Comparison of ENCODE assay signal across 13 cellular contexts in the genomic region with DNA sequence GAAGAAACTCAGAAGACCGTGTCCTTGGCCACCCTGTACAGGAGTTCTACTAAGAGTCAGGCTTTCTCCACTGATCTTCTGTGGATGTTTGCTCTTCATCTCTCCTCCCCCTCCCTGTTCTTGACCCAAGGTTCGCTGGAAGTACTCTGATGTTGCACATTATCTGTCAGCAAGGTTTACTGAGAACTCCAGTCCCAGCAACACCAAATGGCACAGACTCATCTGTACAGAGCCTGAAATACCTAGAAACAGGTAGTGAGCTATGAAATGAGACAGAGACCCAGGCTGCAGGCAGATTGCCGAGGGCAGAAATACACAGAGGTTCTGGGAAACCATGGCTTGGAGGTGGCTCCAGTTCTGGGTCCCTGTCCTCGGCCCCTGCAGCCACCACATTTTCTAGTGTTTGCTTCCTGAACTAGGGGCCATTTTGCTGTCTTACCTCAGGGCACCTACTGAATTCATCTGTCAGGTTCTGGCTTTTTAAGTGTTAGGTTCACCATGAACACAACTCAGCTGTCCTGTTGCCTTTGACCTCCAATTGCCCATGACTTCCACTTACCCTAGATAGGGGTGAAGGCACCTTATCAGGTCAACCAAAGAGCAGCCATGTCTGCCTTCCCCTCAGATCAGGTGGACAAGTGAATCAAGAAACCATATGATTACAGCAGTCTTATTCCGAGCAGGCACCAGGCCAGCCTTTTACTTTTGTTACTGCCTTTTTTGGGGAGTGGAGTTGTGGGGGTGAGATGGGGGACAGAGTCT.
DNase-seq lines count a peak whose midpoint lies in the region; TF ChIP-seq lines count a peak whose summit lies in the region.
"Had no signal": no experiment of that assay in that cellular context is flagged by ENCODE, and none has a peak within 500 bp of the region (broad histone marks: within the 10 kb centered on the region; RNA-seq: fewer than 3 reads in every experiment).

No MANE protein-coding gene starts in this region.

- H2BK5ac ChIP-seq in mesenchymal stem cell (ENCODE audit: low read depth, low read length, poor library complexity, severe bottlenecking): no peak overlapping the region

- peak overlapping the region in 1 of 2 experiments; percentile 39 for H3K14ac ChIP-seq in mesenchymal stem cell (ENCODE audit: low read length in 2 of 2)

- H3K36me3 Mint-ChIP-seq in activated naive CD4-positive, alpha-beta T cell treated with anti-CD3 and anti-CD28 coated beads, Interleukin-2, amount 10 ng/mL, durations not matched to agents 7 days and 5 days: no peaks in the 10 kb centered on the region
- H3K36me3 Mint-ChIP-seq in activated CD4-positive, alpha-beta memory T cell treated with anti-CD3 and anti-CD28 coated beads, Interleukin-2, amount 10 ng/mL, durations not matched to agents 7 days and 5 days (ENCODE audit: low read depth): no peaks in the 10 kb centered on the region

- H3K9ac ChIP-seq in mesenchymal stem cell (ENCODE audit: low read length): no peak overlapping the region

- H3K27me3 Mint-ChIP-seq in activated naive CD4-positive, alpha-beta T cell treated with anti-CD3 and anti-CD28 coated beads, Interleukin-2, amount 10 ng/mL, durations not matched to agents 7 days and 5 days: peaks cover 21% of the 10 kb centered on the region
- no peaks in the 10 kb centered on the region for H3K27me3 Mint-ChIP-seq in activated CD4-positive, alpha-beta memory T cell treated with anti-CD3 and anti-CD28 coated beads, Interleukin-2, amount 10 ng/mL, durations not matched to agents 7 days and 5 days

- peak overlapping the region; percentile 83 for H3K27ac Mint-ChIP-seq in activated naive CD4-positive, alpha-beta T cell treated with anti-CD3 and anti-CD28 coated beads, Interleukin-2, amount 10 ng/mL, durations not matched to agents 7 days and 5 days
- H3K27ac Mint-ChIP-seq in activated CD4-positive, alpha-beta memory T cell treated with anti-CD3 and anti-CD28 coated beads, Interleukin-2, amount 10 ng/mL, durations not matched to agents 7 days and 5 days: peak overlapping the region; percentile 80

- TF ChIP-seq POLR2A in uterus (IDR thresholded peaks at IDR 0.05): no peak

- peak overlapping the region; percentile 63 for H2BK15ac ChIP-seq in mesenchymal stem cell (ENCODE audit: low read depth, poor library complexity, severe bottlenecking)

- no peaks in the 10 kb centered on the region for H3K9me3 Mint-ChIP-seq in activated naive CD4-positive, alpha-beta T cell treated with anti-CD3 and anti-CD28 coated beads, Interleukin-2, amount 10 ng/mL, durations not matched to agents 7 days and 5 days
- peaks cover 4% of the 10 kb centered on the region for H3K9me3 Mint-ChIP-seq in activated CD4-positive, alpha-beta memory T cell treated with anti-CD3 and anti-CD28 coated beads, Interleukin-2, amount 10 ng/mL, durations not matched to agents 7 days and 5 days
- H3K9me3 Mint-ChIP-seq: H9 had no signal

- H3K4me1 Mint-ChIP-seq in activated naive CD4-positive, alpha-beta T cell treated with anti-CD3 and anti-CD28 coated beads, Interleukin-2, amount 10 ng/mL, durations not matched to agents 7 days and 5 days: peaks cover 42% of the 10 kb centered on the region
- peaks cover 51% of the 10 kb centered on the region for H3K4me1 Mint-ChIP-seq in activated CD4-positive, alpha-beta memory T cell treated with anti-CD3 and anti-CD28 coated beads, Interleukin-2, amount 10 ng/mL, durations not matched to agents 7 days and 5 days

- H3K4me1 ChIP-seq in mesenchymal stem cell (ENCODE audit: control insufficient read depth, insufficient read depth, low read depth, low read length): no peaks in the 10 kb centered on the region
- no peaks in the 10 kb centered on the region for H3K4me1 ChIP-seq in uterus

- no peak overlapping the region for H2AFZ ChIP-seq in mesenchymal stem cell (ENCODE audit: low read depth, low read length)

- no peaks in the 10 kb centered on the region for H3K79me1 ChIP-seq in mesenchymal stem cell (replicated peaks; ENCODE audit: low read length, poor library complexity, severe bottlenecking)

- H3K4me3 ChIP-seq in mesenchymal stem cell (ENCODE audit: insufficient read depth in 1 of 2, low read depth in 1 of 2, low read length in 2 of 2) (no peak overlapping the region), uterus (no peak overlapping the region)

- 92% methylated on average over 5 of the region's 5 CpGs for WGBS in mesenchymal stem cell

- no peak overlapping the region for H3K4me2 ChIP-seq in mesenchymal stem cell (ENCODE audit: low read length, poor library complexity, severe bottlenecking)

- TF ChIP-seq CTCF in uterus (IDR thresholded peaks at IDR 0.05): no peak

- H3K27me3 ChIP-seq in mesenchymal stem cell (ENCODE audit: control insufficient read depth in 1 of 2, insufficient read depth in 1 of 2, low read length in 2 of 2) (no peaks in the 10 kb centered on the region), uterus (no peaks in the 10 kb centered on the region)

- no peak overlapping the region for H3K27ac ChIP-seq in mesenchymal stem cell (ENCODE audit: low read length, poor library complexity, severe bottlenecking)
- H3K27ac ChIP-seq in uterus: peak overlapping the region; percentile 50 to 80

- H3K23ac ChIP-seq in mesenchymal stem cell (ENCODE audit: low read length in 2 of 2): no peak overlapping the region

- H4K91ac ChIP-seq in mesenchymal stem cell (ENCODE audit: low read length): no peak overlapping the region

- H3K36me3 ChIP-seq in mesenchymal stem cell (ENCODE audit: control insufficient read depth in 1 of 2, insufficient read depth in 2 of 2, low read depth in 1 of 2, low read length in 2 of 2) (no peaks in the 10 kb centered on the region), uterus (no peaks in the 10 kb centered on the region)

- H4K8ac ChIP-seq in mesenchymal stem cell (ENCODE audit: low read length): peak overlapping the region; percentile 7

- POLR2A ChIA-PET in activated CD4-positive, alpha-beta memory T cell treated with anti-CD3 and anti-CD28 coated beads, Interleukin-2, amount 10 ng/mL, durations not matched to agents 7 days and 5 days (lab: Charles Lee): interaction anchor here (0.8 to 1.8 kb wide), 3 partner anchors 32 to 44 kb away, joined by 3 to 6 read pairs (median 3); no protein-coding TSS in a partner anchor

- peak overlapping the region in 1 of 2 experiments; percentile 24 for H2BK12ac ChIP-seq in mesenchymal stem cell (ENCODE audit: low read length in 2 of 2)

- H3K9me3 ChIP-seq in mesenchymal stem cell (ENCODE audit: control insufficient read depth, low read length) (no peaks in the 10 kb centered on the region), uterus (no peaks in the 10 kb centered on the region)
- H3K9me3 ChIP-seq: Caco-2 had no signal

- no peak overlapping the region for H2BK120ac ChIP-seq in mesenchymal stem cell (ENCODE audit: low read depth, low read length)

- H3K4me3 Mint-ChIP-seq in activated naive CD4-positive, alpha-beta T cell treated with anti-CD3 and anti-CD28 coated beads, Interleukin-2, amount 10 ng/mL, durations not matched to agents 7 days and 5 days: no peak overlapping the region
- no peak overlapping the region for H3K4me3 Mint-ChIP-seq in activated CD4-positive, alpha-beta memory T cell treated with anti-CD3 and anti-CD28 coated beads, Interleukin-2, amount 10 ng/mL, durations not matched to agents 7 days and 5 days
- H3K4me3 Mint-ChIP-seq: H9 had no signal

- intact Hi-C loops in uterus (cut with DNase I; ENCODE audit: low total_unique reads): no loop called here

- H2AK5ac ChIP-seq in mesenchymal stem cell (ENCODE audit: low read length, severe bottlenecking): peak overlapping the region; percentile 35

- CTCF ChIA-PET in activated naive CD4-positive, alpha-beta T cell treated with anti-CD3 and anti-CD28 coated beads, Interleukin-2, amount 10 ng/mL, durations not matched to agents 7 days and 5 days (lab: Charles Lee): no interaction called here
- CTCF ChIA-PET in activated CD4-positive, alpha-beta memory T cell treated with anti-CD3 and anti-CD28 coated beads, Interleukin-2, amount 10 ng/mL, durations not matched to agents 7 days and 5 days (lab: Charles Lee): interaction anchor here (1.3 to 1.8 kb wide), 2 partner anchors 14 to 23 kb away, joined by 4 read pairs; no protein-coding TSS in a partner anchor

- H3K18ac ChIP-seq in mesenchymal stem cell (ENCODE audit: low read depth in 1 of 2, low read length in 2 of 2): peak overlapping the region; percentile 25 to 29

- H3K4ac ChIP-seq in mesenchymal stem cell (ENCODE audit: low read depth in 1 of 2, low read length in 2 of 2): peak overlapping the region in 1 of 2 experiments; percentile 34

- no peak for DNase-seq in activated naive CD4-positive, alpha-beta T cell treated with anti-CD3 and anti-CD28 coated beads, Interleukin-2, amount 10 ng/mL, durations not matched to agents 7 days and 5 days
- no peak for DNase-seq in activated naive CD4-positive, alpha-beta T cell treated with Interleukin-2 at 50 U/mL for 16 hours
- no peak for DNase-seq in activated CD4-positive, alpha-beta memory T cell treated with anti-CD3 and anti-CD28 coated beads, Interleukin-2, amount 10 ng/mL, durations not matched to agents 7 days and 5 days
- DNase-seq in mesenchymal stem cell (no peak), uterus (no peak), DMS 273 treated with DMSO at 0.1 percent for 48 hours (lab: John Stamatoyannopoulos, UW) (no peak), NCI-H187 treated with DMSO at 0.1 percent for 48 hours (lab: John Stamatoyannopoulos, UW) (no peak)
- DNase-seq: Caco-2, EL, H9, NCI-H1048, NCI-H146, NCI-H510A treated with DMSO at 0.1 percent for 48 hours had no signal
